ENCODE assay signal across 8 cellular contexts in the genomic region with DNA sequence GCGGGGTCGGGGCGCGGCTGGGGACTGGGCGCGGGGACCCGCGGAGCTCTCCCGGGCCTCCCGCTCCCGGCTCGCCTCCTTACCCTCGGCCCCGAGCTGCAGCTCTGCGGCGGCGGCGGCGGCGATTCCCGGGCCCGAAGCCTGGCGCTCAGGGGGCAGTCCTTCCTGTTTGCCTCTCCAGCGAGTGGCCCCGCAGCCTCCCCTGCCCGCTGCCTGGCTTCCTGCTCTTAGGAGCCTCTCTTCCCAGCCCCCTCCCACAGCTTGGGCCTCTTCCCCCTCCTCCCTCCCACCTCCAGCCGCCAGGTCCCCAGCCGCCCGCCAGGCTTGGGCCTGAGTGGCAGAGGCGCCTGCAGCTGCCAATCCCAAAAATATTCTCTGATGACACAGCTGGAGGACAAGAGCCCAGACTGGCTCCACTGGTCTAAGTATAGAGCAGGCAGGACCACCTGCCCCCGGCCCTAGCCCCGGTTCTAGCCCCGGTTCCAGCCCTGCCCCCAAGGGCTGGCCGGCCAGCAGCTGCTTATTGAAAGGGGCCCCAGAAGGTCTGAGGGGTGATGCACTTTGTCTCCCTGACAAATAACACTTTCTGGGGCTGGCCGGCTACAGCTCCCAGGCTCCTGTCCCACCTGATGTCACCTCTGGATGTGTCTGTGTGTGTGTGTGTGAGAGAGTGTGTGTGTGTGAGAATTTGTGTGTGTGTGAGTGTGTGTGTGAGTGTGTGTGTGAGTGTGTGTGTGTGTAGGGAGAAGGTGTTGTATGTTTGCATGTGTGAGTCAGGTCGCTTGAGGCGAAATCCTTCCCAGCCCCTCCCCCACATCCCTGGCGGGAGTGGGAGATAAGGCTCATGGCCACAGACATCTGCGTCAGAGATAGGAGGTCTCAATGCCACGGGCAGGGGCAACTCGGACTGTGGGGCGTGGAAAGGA. TPM values are rescaled to one million over a fixed set of nuclear protein-coding genes. Genes with fewer than 3 reads are reported as not detected.
DNase-seq lines count a peak whose midpoint lies in the region; TF ChIP-seq lines count a peak whose summit lies in the region.

Gene OBSL1, minus strand, starts transcription at position 229 of the 926 bp plus-strand sequence. CDS start 307 bp downstream, outside the sequence.

- no peak for TF ChIP-seq CTCF in fibroblast of mammary gland (conservative IDR thresholded peaks at IDR 0.05; ENCODE audit: control insufficient read depth, insufficient read depth, low read depth, low read length)

- H3K27ac ChIP-seq in urinary bladder (ENCODE audit: low read depth) = peak within 1 kb of the TSS; percentile 46

- DNase-seq in Daoy (ENCODE audit: low read depth) = peak; percentile 85
- DNase-seq in NCI-H1417 treated with DMSO at 0.1 percent for 48 hours (lab: John Stamatoyannopoulos, UW) = peak; percentile 9
- peak; percentile 80 for DNase-seq in UCSD-AML1 (lab: John Stamatoyannopoulos, UW; ENCODE audit: unreplicated experiment)
- DNase-seq in fibroblast of mammary gland (ENCODE audit: low read depth) = peak; percentile 51
- DNase-seq in NK-92 treated with Interleukin-12 subunit alpha and Interleukin-12 subunit beta, amount 100 ng/mL, for 24 hours (lab: John Stamatoyannopoulos, UW) = no peak
- no peak for DNase-seq in NAMALWA (ENCODE audit: low spot score)

- H3K9me3 ChIP-seq in mucosa of stomach (ENCODE audit: control insufficient read depth, low read length) = no peaks in the 10 kb centered on the region

- no peaks in the 10 kb centered on the region for H3K36me3 ChIP-seq in mucosa of stomach (ENCODE audit: control insufficient read depth, insufficient read depth, low read length)
- no peaks in the 10 kb centered on the region for H3K36me3 ChIP-seq in urinary bladder (ENCODE audit: insufficient read depth)

- WGBS in urinary bladder = 8% methylated on average over 42 of the region's 42 CpGs

- H3K4me1 ChIP-seq in mucosa of stomach (ENCODE audit: control insufficient read depth, insufficient read depth, low read length) = peaks cover 7% of the 10 kb centered on the region
- no peaks in the 10 kb centered on the region for H3K4me1 ChIP-seq in urinary bladder (ENCODE audit: insufficient read depth)

- H3K27me3 ChIP-seq in mucosa of stomach (ENCODE audit: control insufficient read depth, insufficient read depth, low read length) = peaks cover 36% of the 10 kb centered on the region

- peak within 1 kb of the TSS; percentile 59 for H3K9ac ChIP-seq in mucosa of stomach (ENCODE audit: low read length)

- peak within 1 kb of the TSS; percentile 53 for H3K4me3 ChIP-seq in fibroblast of mammary gland (ENCODE audit: control insufficient read depth, low read depth, low read length)
- no peak within 1 kb of the TSS for H3K4me3 ChIP-seq in mucosa of stomach (ENCODE audit: low read length)
- peak within 1 kb of the TSS; percentile 73 for H3K4me3 ChIP-seq in urinary bladder (ENCODE audit: low read depth, low read length)

RNA-seq across cellular contexts. Expression of gene OBSL1, which starts in this region (rescaled TPM):
- total RNA-seq in Daoy (2014; rRNA removed; shearing (Covaris generic)) = 45.3 and 58.2 TPM in 2 replicates
- total RNA-seq in urinary bladder = 43.5 TPM
- polyA plus RNA-seq in urinary bladder = 67.9 TPM

Comparison
In these comparisons a context has a peak if more than half of its experiments do, and no peak if none do; other contexts are left out.
1. DNase-seq: peak in Daoy (single experiment), NCI-H1417 treated with DMSO at 0.1 percent for 48 hours (single experiment), UCSD-AML1 (single experiment) and fibroblast of mammary gland (single experiment); none in NK-92 treated with Interleukin-12 subunit alpha and Interleukin-12 subunit beta, amount 100 ng/mL, for 24 hours (single experiment) and NAMALWA (single experiment).